In the genomic region with DNA sequence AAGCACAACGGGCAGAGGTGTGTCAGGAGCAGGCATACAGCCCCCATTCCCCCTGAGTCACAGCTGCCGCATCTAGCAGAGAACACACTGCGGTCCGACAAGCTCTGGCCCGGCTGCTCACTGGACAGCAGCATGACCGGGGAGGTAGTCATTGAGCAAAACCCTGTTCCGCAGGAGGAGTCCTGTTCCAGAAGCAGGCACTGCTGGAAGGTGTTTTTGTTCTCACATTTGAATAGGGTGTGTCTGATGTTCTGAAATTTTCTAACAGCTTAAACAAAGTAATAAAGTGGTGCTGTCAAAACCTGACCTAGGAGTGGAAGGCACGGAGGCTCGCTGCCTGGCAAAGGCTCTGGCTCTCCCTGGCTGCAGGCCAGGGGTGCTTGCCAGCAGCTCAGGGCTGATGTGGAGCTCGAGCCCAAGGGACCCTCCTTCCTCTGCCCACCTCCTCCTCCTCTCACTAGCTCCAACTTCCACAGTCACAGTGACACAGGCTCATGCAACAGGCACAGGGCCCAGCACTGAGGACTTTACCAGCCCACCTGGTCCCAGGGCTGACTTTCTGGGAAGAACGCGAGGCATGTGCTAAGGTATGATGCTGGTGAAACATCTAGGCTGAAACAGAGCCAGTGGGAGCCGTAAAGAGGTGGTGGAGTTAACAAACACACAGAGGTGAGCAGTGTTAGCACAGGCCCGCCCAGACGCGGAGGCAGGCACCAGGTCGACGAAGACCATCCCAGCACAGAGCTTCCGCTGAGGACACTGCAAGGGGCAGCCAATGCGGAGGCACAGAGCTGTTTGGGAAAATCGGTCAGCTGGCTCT, we compare ENCODE assay signal across 11 cellular contexts.
A peak's percentile ranks its signal among the peaks of the same experiment; 100 is the strongest.
DNase-seq lines count a peak whose midpoint lies in the region; ATAC-seq, FAIRE-seq and TF ChIP-seq lines count a peak whose summit lies in the region.
"Had no signal": no experiment of that assay in that cellular context is flagged by ENCODE, and none has a peak within 500 bp of the region (broad histone marks: within the 10 kb centered on the region; RNA-seq: fewer than 3 reads in every experiment).

No MANE protein-coding gene starts in this region.

- TF ChIP-seq POLR2A in stomach (IDR thresholded peaks at IDR 0.05): no peak
- TF ChIP-seq POLR2A in H54 (IDR thresholded peaks at IDR 0.05; ENCODE audit: low read depth, low read length): no peak

- no peak for TF ChIP-seq EP300 in stomach (IDR thresholded peaks at IDR 0.05)

- H3K9me3 ChIP-seq in keratinocyte (ENCODE audit: control insufficient read depth, low read depth, low read length): no peaks in the 10 kb centered on the region
- no peaks in the 10 kb centered on the region for H3K9me3 ChIP-seq in stomach

- H3K27ac Mint-ChIP-seq in activated T-helper 17 cell treated with anti-CD3 and anti-CD28 coated beads, Interleukin-2, amount 50 U/mL, for 72 hours: peak overlapping the region; percentile 79

- peak overlapping the region; percentile 59 for H3K4me2 ChIP-seq in keratinocyte (ENCODE audit: control insufficient read depth, extremely low read depth, insufficient read depth, low read depth, low read length)

- TF ChIP-seq CTCF in keratinocyte (optimal IDR thresholded peaks at IDR 0.05 in 1 of 3, IDR thresholded peaks at IDR 0.05 in 1 of 3, conservative IDR thresholded peaks at IDR 0.05 in 1 of 3; ENCODE audit: extremely low read depth in 1 of 3, insufficient read depth in 2 of 3, low read length in 3 of 3) (no peak), stomach (IDR thresholded peaks at IDR 0.05) (no peak)

- H2AFZ ChIP-seq in keratinocyte (ENCODE audit: control insufficient read depth, low read length): no peak overlapping the region

- FAIRE-seq in keratinocyte (lab: Jason Lieb, UNC) (peak; percentile 94), H54 (lab: Jason Lieb, UNC) (no peak)
- FAIRE-seq: A204.1 had no signal

- 35 to 52% (median 49%) methylated on average over 20 to 21 of the region's 21 CpGs for WGBS in stomach, 5 donors

- no peaks in the 10 kb centered on the region for H3K9me1 ChIP-seq in keratinocyte (ENCODE audit: control insufficient read depth, extremely low read depth, insufficient read depth, low read length)

- no peaks in the 10 kb centered on the region for H3K79me2 ChIP-seq in keratinocyte (ENCODE audit: control insufficient read depth, insufficient read depth, low read length)

- peak overlapping the region; percentile 55 for H3K4me3 Mint-ChIP-seq in activated T-helper 17 cell treated with anti-CD3 and anti-CD28 coated beads, Interleukin-2, amount 50 U/mL, for 72 hours
- H3K4me3 Mint-ChIP-seq: stimulated activated naive B cell treated with anti-CD40 and anti-IgM and Interleukin-4, amounts not matched to agents 10 μg/mL and 1 μg/mL and 100 μg/mL, for 72 hours had no signal

- dilution Hi-C loops in keratinocyte (cut with MboI; ENCODE audit: extremely low pct_ligation_motif_present, low sequenced_read_pairs): no loop called here

- H4K20me1 ChIP-seq in keratinocyte (ENCODE audit: control insufficient read depth, extremely low read depth, insufficient read depth, low read length): no peaks in the 10 kb centered on the region

- H3K27me3 Mint-ChIP-seq in activated T-helper 17 cell treated with anti-CD3 and anti-CD28 coated beads, Interleukin-2, amount 50 U/mL, for 72 hours: no peaks in the 10 kb centered on the region
- H3K27me3 Mint-ChIP-seq: stimulated activated naive B cell treated with anti-CD40 and anti-IgM and Interleukin-4, amounts not matched to agents 10 μg/mL and 1 μg/mL and 100 μg/mL, for 72 hours had no signal

- peaks cover 76% of the 10 kb centered on the region for H3K4me1 ChIP-seq in keratinocyte (ENCODE audit: control insufficient read depth, extremely low read depth, insufficient read depth, low read length)
- peaks cover 38 to 62% (median 51%) of the 10 kb centered on the region in 4 donors for H3K4me1 ChIP-seq in stomach

- DNase-seq in NCI-H2196 (lab: John Stamatoyannopoulos, UW; ENCODE audit: unreplicated experiment): peak; percentile 14
- DNase-seq in NCI-H2196 treated with DMSO at 0.1 percent for 48 hours (lab: John Stamatoyannopoulos, UW; ENCODE audit: unreplicated experiment): no peak
- DNase-seq in keratinocyte (ENCODE audit: low read depth, low spot score): peak; percentile 91
- peak; percentile 78 for DNase-seq in stomach
- DNase-seq in NCI-H748 (lab: John Stamatoyannopoulos, UW; ENCODE audit: unreplicated experiment): no peak
- no peak for DNase-seq in H54 (ENCODE audit: insufficient read length, low spot score)
- no peak for DNase-seq in NCI-H2171 treated with DMSO at 0.1 percent for 48 hours (lab: John Stamatoyannopoulos, UW)
- DNase-seq: GOT3; stimulated activated naive B cell treated with anti-CD40 and anti-IgM and Interleukin-4, amounts not matched to agents 10 μg/mL and 1 μg/mL and 100 μg/mL, for 72 hours had no signal

- H3K4me3 ChIP-seq in keratinocyte (ENCODE audit: control insufficient read depth in 2 of 3, extremely low read depth in 1 of 3, insufficient read depth in 2 of 3, low read depth in 1 of 3, low read length in 3 of 3): peak overlapping the region in 1 of 3 experiments; percentile 14
- no peak overlapping the region for H3K4me3 ChIP-seq in stomach

- peaks cover 82% of the 10 kb centered on the region for H3K36me3 Mint-ChIP-seq in activated T-helper 17 cell treated with anti-CD3 and anti-CD28 coated beads, Interleukin-2, amount 50 U/mL, for 72 hours (ENCODE audit: low read depth)

- H3K9me3 Mint-ChIP-seq in activated T-helper 17 cell treated with anti-CD3 and anti-CD28 coated beads, Interleukin-2, amount 50 U/mL, for 72 hours: no peaks in the 10 kb centered on the region
- H3K9me3 Mint-ChIP-seq: stimulated activated naive B cell treated with anti-CD40 and anti-IgM and Interleukin-4, amounts not matched to agents 10 μg/mL and 1 μg/mL and 100 μg/mL, for 72 hours had no signal

- intact Hi-C loops in stomach (cut with DNase I; ENCODE audit: low total_unique reads): no loop called here

- peak overlapping the region; percentile 65 for H3K9ac ChIP-seq in keratinocyte (ENCODE audit: control insufficient read depth, extremely low read depth, insufficient read depth, low read length)

- H3K27me3 ChIP-seq in keratinocyte (ENCODE audit: control insufficient read depth, extremely low read depth, insufficient read depth, low read length): no peaks in the 10 kb centered on the region
- no peaks in the 10 kb centered on the region for H3K27me3 ChIP-seq in stomach

- H3K27ac ChIP-seq in keratinocyte (ENCODE audit: control insufficient read depth, insufficient read depth, low read length): peak overlapping the region; percentile 87
- peak overlapping the region; percentile 56 to 84 (median 66) for H3K27ac ChIP-seq in stomach

- peaks cover 24% of the 10 kb centered on the region for H3K4me1 Mint-ChIP-seq in activated T-helper 17 cell treated with anti-CD3 and anti-CD28 coated beads, Interleukin-2, amount 50 U/mL, for 72 hours

- ATAC-seq in activated T-helper 17 cell treated with anti-CD3 and anti-CD28 coated beads, Interleukin-2, amount 50 U/mL, for 72 hours (replicated peaks): peak; percentile 25
- ATAC-seq: stimulated activated naive B cell treated with anti-CD40 and anti-IgM and Interleukin-4, amounts not matched to agents 10 μg/mL and 1 μg/mL and 100 μg/mL, for 72 hours had no signal

- peaks cover 20 to 48% of the 10 kb centered on the region in 2 experiments for H3K36me3 ChIP-seq in keratinocyte (ENCODE audit: control insufficient read depth in 2 of 2, extremely low read depth in 1 of 2, insufficient read depth in 2 of 2, low read length in 2 of 2)
- H3K36me3 ChIP-seq in stomach: peaks cover 73 to 80% (median 78%) of the 10 kb centered on the region in 4 donors

Comparison
In these comparisons a context has a peak if more than half of its experiments do, and no peak if none do; other contexts are left out.
1. DNase-seq: peak in NCI-H2196 (single experiment), keratinocyte (single experiment) and stomach (single experiment); none in NCI-H2196 treated with DMSO at 0.1 percent for 48 hours (single experiment), NCI-H748 (single experiment), H54 (single experiment) and NCI-H2171 treated with DMSO at 0.1 percent for 48 hours (single experiment).